ENCODE assay signal across 8 cellular contexts in genomic region chr7:97117035-97117371, GRCh38. TPM values are rescaled to one million over a fixed set of nuclear protein-coding genes. Genes with fewer than 3 reads are reported as not detected.
DNase-seq lines count a peak whose midpoint lies in the region; ATAC-seq and TF ChIP-seq lines count a peak whose summit lies in the region.

No MANE protein-coding gene starts in this region.

- no peaks in the 10 kb centered on the region for H3K27me3 Mint-ChIP-seq in activated CD4-positive, alpha-beta T cell treated with anti-CD3 and anti-CD28 coated beads, Interleukin-2, amount 10 ng/mL, durations not matched to agents 7 days and 5 days
- H3K27me3 Mint-ChIP-seq in brain: peaks cover 15% of the 10 kb centered on the region

- intact Hi-C loops in tibial artery (cut with DNase I; ENCODE audit: low total_unique reads): no loop called here

- 67% methylated on average over 9 of the region's 9 CpGs for WGBS in liver

- CTCF ChIA-PET in activated CD4-positive, alpha-beta T cell treated with anti-CD3 and anti-CD28 coated beads, Interleukin-2, amount 10 ng/mL, durations not matched to agents 7 days and 5 days (lab: Charles Lee): interaction anchor here (0.8 to 1.6 kb wide), 4 partner anchors 9 to 55 kb away, joined by 3 to 4 read pairs (median 3); no protein-coding TSS in a partner anchor

- H3K4me1 ChIP-seq in liver (ENCODE audit: control insufficient read depth in 4 of 4, insufficient read depth in 4 of 4, low read length in 3 of 4) (peaks cover 2 to 17% (median 10%) of the 10 kb centered on the region in 4 donors), tibial artery (peaks cover 0 to 15% (median 7%) of the 10 kb centered on the region in 4 donors)

- TF ChIP-seq RAD21 in liver (IDR thresholded peaks at IDR 0.05): no peak

- H3K4me1 Mint-ChIP-seq in activated CD4-positive, alpha-beta T cell treated with anti-CD3 and anti-CD28 coated beads, Interleukin-2, amount 10 ng/mL, durations not matched to agents 7 days and 5 days: peaks cover 42% of the 10 kb centered on the region
- H3K4me1 Mint-ChIP-seq in brain: peaks cover 58% of the 10 kb centered on the region

- H3K27me3 ChIP-seq in liver (ENCODE audit: control insufficient read depth in 4 of 4, insufficient read depth in 4 of 4, low read length in 3 of 4): peaks cover 0 to 6% (median 0%) of the 10 kb centered on the region in 4 donors
- no peaks in the 10 kb centered on the region for H3K27me3 ChIP-seq in tibial artery

- ATAC-seq in GM18517 (IDR thresholded peaks at IDR 0.05; ENCODE audit: unreplicated experiment): no peak
- no peak for ATAC-seq in GM21825 (IDR thresholded peaks at IDR 0.05; ENCODE audit: unreplicated experiment)

- peaks cover 13% of the 10 kb centered on the region for H3K9me3 Mint-ChIP-seq in activated CD4-positive, alpha-beta T cell treated with anti-CD3 and anti-CD28 coated beads, Interleukin-2, amount 10 ng/mL, durations not matched to agents 7 days and 5 days
- H3K9me3 Mint-ChIP-seq in brain: peaks cover 0 to 4% (median 2%) of the 10 kb centered on the region in 5 experiments

- POLR2A ChIA-PET in activated CD4-positive, alpha-beta T cell treated with anti-CD3 and anti-CD28 coated beads, Interleukin-2, amount 10 ng/mL, durations not matched to agents 7 days and 5 days (lab: Charles Lee): no interaction called here

- H3K27ac Mint-ChIP-seq in activated CD4-positive, alpha-beta T cell treated with anti-CD3 and anti-CD28 coated beads, Interleukin-2, amount 10 ng/mL, durations not matched to agents 7 days and 5 days: peak overlapping the region; percentile 98
- H3K27ac Mint-ChIP-seq in brain: peak overlapping the region; percentile 92 to 99 (median 96)

- H3K27ac ChIP-seq in liver (ENCODE audit: low read depth in 1 of 2, low read length in 2 of 2) (peak overlapping the region; percentile 37 to 82), tibial artery (peak overlapping the region; percentile 71 to 75)

- peak overlapping the region; percentile 89 for H3K4me3 Mint-ChIP-seq in activated CD4-positive, alpha-beta T cell treated with anti-CD3 and anti-CD28 coated beads, Interleukin-2, amount 10 ng/mL, durations not matched to agents 7 days and 5 days
- H3K4me3 Mint-ChIP-seq in brain: peak overlapping the region; percentile 96 to 98 (median 96)

- DNase-seq in activated CD4-positive, alpha-beta T cell treated with anti-CD3 and anti-CD28 coated beads, Interleukin-2, amount 10 ng/mL, durations not matched to agents 7 days and 5 days: no peak
- DNase-seq in activated CD4-positive, alpha-beta T cell treated with anti-CD3 and anti-CD28 coated beads for 4 hours: no peak
- DNase-seq in tibial artery: no peak
- DNase-seq in NCI-H146 treated with DMSO at 0.1 percent for 48 hours (lab: John Stamatoyannopoulos, UW; ENCODE audit: unreplicated experiment): no peak

- peak overlapping the region in 1 of 2 donors; percentile 16 for H3K9ac ChIP-seq in liver (ENCODE audit: low read depth in 1 of 2, low read length in 2 of 2)

- no peaks in the 10 kb centered on the region for H3K9me3 ChIP-seq in liver (ENCODE audit: control insufficient read depth in 4 of 4, low read length in 3 of 4)
- no peaks in the 10 kb centered on the region for H3K9me3 ChIP-seq in tibial artery

- H3K4me3 ChIP-seq in liver (ENCODE audit: low read depth in 1 of 3, low read length in 3 of 3) (peak overlapping the region; percentile 73 to 98 (median 85)), tibial artery (peak overlapping the region; percentile 61 to 83)

- TF ChIP-seq CTCF in brain (conservative IDR thresholded peaks at IDR 0.05): no peak
- no peak for TF ChIP-seq CTCF in liver (IDR thresholded peaks at IDR 0.05; ENCODE audit: low read depth, low read length, missing input control)
- no peak for TF ChIP-seq CTCF in tibial artery (IDR thresholded peaks at IDR 0.05)

- H3K36me3 ChIP-seq in liver (ENCODE audit: control insufficient read depth in 4 of 4, insufficient read depth in 3 of 4, low read depth in 1 of 4, low read length in 3 of 4): no peaks in the 10 kb centered on the region
- H3K36me3 ChIP-seq in tibial artery: no peaks in the 10 kb centered on the region

- H3K36me3 Mint-ChIP-seq in activated CD4-positive, alpha-beta T cell treated with anti-CD3 and anti-CD28 coated beads, Interleukin-2, amount 10 ng/mL, durations not matched to agents 7 days and 5 days (ENCODE audit: low read depth): peaks cover 18% of the 10 kb centered on the region
- H3K36me3 Mint-ChIP-seq in brain: peaks cover 10% of the 10 kb centered on the region

TF ChIP-seq in liver, 16 proteins besides CTCF, POLR2A, EP300 and RAD21:
- TF ChIP-seq GABPA (IDR thresholded peaks at IDR 0.05 in 1 of 2, conservative IDR thresholded peaks at IDR 0.05 in 1 of 2) (no peak), NR2F2 (IDR thresholded peaks at IDR 0.05) (no peak)

RNA-seq across cellular contexts. Expression of gene SDHAF3, which starts 0.5 kb away (rescaled TPM):
- total RNA-seq in activated CD4-positive, alpha-beta T cell treated with anti-CD3 and anti-CD28 coated beads, Interleukin-2, amount 10 ng/mL, durations not matched to agents 7 days and 5 days: 10 to 100 TPM; 15.1 to 19.2 TPM
- polyA plus RNA-seq in brain (ENCODE audit: insufficient read depth, low read depth, low replicate concordance) (17.8 TPM), liver (10 to 100 TPM; 11.0 to 34.1 TPM)
- total RNA-seq in liver: 1 to 10 TPM; 8.6 to 9.9 TPM
